ENCODE assay signal across 13 cellular contexts in genomic region chr19:38700350-38700932, GRCh38. TPM values are rescaled to one million over a fixed set of nuclear protein-coding genes. Genes with fewer than 3 reads are reported as not detected.
DNase-seq lines count a peak whose midpoint lies in the region; ATAC-seq and TF ChIP-seq lines count a peak whose summit lies in the region.
"Had no signal": no experiment of that assay in that cellular context is flagged by ENCODE, and none has a peak within 500 bp of the region (broad histone marks: within the 10 kb centered on the region; RNA-seq: fewer than 3 reads in every experiment).

No MANE protein-coding gene starts in this region.

- WGBS in transverse colon (ENCODE audit: low coverage in 1 of 2), 2 donors, result 86 to 92% methylated on average over 1 to 20 of the region's 22 CpGs

- H3K4me3 ChIP-seq in duodenal mucosa (ENCODE audit: low read depth in 1 of 2, low read length in 2 of 2), result no peak overlapping the region
- H3K4me3 ChIP-seq in transverse colon, result no peak overlapping the region

- peak overlapping the region; percentile 31 for H3K27ac Mint-ChIP-seq in activated CD4-positive, alpha-beta memory T cell treated with anti-CD3 and anti-CD28 coated beads, Interleukin-2, amount 10 ng/mL, durations not matched to agents 7 days and 5 days
- H3K27ac Mint-ChIP-seq in activated CD4-positive, alpha-beta memory T cell treated with anti-CD3 and anti-CD28 coated beads for 36 hours, result no peak overlapping the region
- H3K27ac Mint-ChIP-seq in nephron, result peak overlapping the region; percentile 51 to 56 (median 51)
- H3K27ac Mint-ChIP-seq: stimulated activated naive CD8-positive, alpha-beta T cell treated with anti-CD3 and anti-CD28 coated beads, Interleukin-15, Interleukin-2, amounts not matched to agents 100 ng/mL and 50 ng/mL, for 24 hours had no signal

- H3K27me3 ChIP-seq in duodenal mucosa (ENCODE audit: control insufficient read depth in 1 of 2, insufficient read depth in 2 of 2, low read length in 2 of 2) (no peaks in the 10 kb centered on the region), transverse colon (no peaks in the 10 kb centered on the region)
- H3K27me3 ChIP-seq: brain microvascular endothelial cell had no signal

- H3K9ac ChIP-seq in duodenal mucosa (ENCODE audit: low read depth in 1 of 2, low read length in 2 of 2), result peak overlapping the region; percentile 53 to 74

- in situ Hi-C loops in transverse colon (cut with MboI; ENCODE audit: low pct_ligation_motif_present in 1 of 4, low pct_unique_long_range_greater_than_20kb in 1 of 4, low sequenced_read_pairs in 3 of 4), result no loop called here

- TF ChIP-seq EP300 in transverse colon (IDR thresholded peaks at IDR 0.05; ENCODE audit: low read depth), result no peak

- no peak overlapping the region for H3K4me3 Mint-ChIP-seq in activated CD4-positive, alpha-beta memory T cell treated with anti-CD3 and anti-CD28 coated beads, Interleukin-2, amount 10 ng/mL, durations not matched to agents 7 days and 5 days
- no peak overlapping the region for H3K4me3 Mint-ChIP-seq in activated CD4-positive, alpha-beta memory T cell treated with anti-CD3 and anti-CD28 coated beads for 36 hours
- H3K4me3 Mint-ChIP-seq in nephron, result peak overlapping the region in 1 of 3 experiments; percentile 9
- H3K4me3 Mint-ChIP-seq: stimulated activated naive CD8-positive, alpha-beta T cell treated with anti-CD3 and anti-CD28 coated beads, Interleukin-15, Interleukin-2, amounts not matched to agents 100 ng/mL and 50 ng/mL, for 24 hours had no signal

- no peak for ATAC-seq in GM21786 (IDR thresholded peaks at IDR 0.05; ENCODE audit: unreplicated experiment)

- H3K36me3 ChIP-seq in duodenal mucosa (ENCODE audit: control insufficient read depth in 1 of 2, insufficient read depth in 2 of 2, low read length in 2 of 2), result peaks cover 43 to 62% of the 10 kb centered on the region in 2 donors
- peaks cover 0 to 21% (median 7%) of the 10 kb centered on the region in 4 donors for H3K36me3 ChIP-seq in transverse colon

- peak overlapping the region; percentile 85 for H3K27ac ChIP-seq in duodenal mucosa (ENCODE audit: low read depth, low read length)
- H3K27ac ChIP-seq in transverse colon, result peak overlapping the region; percentile 87 to 94 (median 92)
- H3K27ac ChIP-seq: brain microvascular endothelial cell had no signal

- H3K27me3 Mint-ChIP-seq in activated CD4-positive, alpha-beta memory T cell treated with anti-CD3 and anti-CD28 coated beads, Interleukin-2, amount 10 ng/mL, durations not matched to agents 7 days and 5 days, result no peaks in the 10 kb centered on the region
- H3K27me3 Mint-ChIP-seq in activated CD4-positive, alpha-beta memory T cell treated with anti-CD3 and anti-CD28 coated beads for 36 hours, result no peaks in the 10 kb centered on the region
- H3K27me3 Mint-ChIP-seq in nephron (ENCODE audit: low read depth), result peaks cover 4% of the 10 kb centered on the region
- H3K27me3 Mint-ChIP-seq: stimulated activated naive CD8-positive, alpha-beta T cell treated with anti-CD3 and anti-CD28 coated beads, Interleukin-15, Interleukin-2, amounts not matched to agents 100 ng/mL and 50 ng/mL, for 24 hours had no signal

- H3K4me1 Mint-ChIP-seq in activated CD4-positive, alpha-beta memory T cell treated with anti-CD3 and anti-CD28 coated beads, Interleukin-2, amount 10 ng/mL, durations not matched to agents 7 days and 5 days, result peaks cover 45% of the 10 kb centered on the region
- peaks cover 33% of the 10 kb centered on the region for H3K4me1 Mint-ChIP-seq in activated CD4-positive, alpha-beta memory T cell treated with anti-CD3 and anti-CD28 coated beads for 36 hours (ENCODE audit: low read depth)
- peaks cover 52% of the 10 kb centered on the region for H3K4me1 Mint-ChIP-seq in nephron

- POLR2A ChIA-PET in activated CD4-positive, alpha-beta memory T cell treated with anti-CD3 and anti-CD28 coated beads, Interleukin-2, amount 10 ng/mL, durations not matched to agents 7 days and 5 days (lab: Charles Lee), result interaction anchor here (0.9 kb wide), 1 partner anchor 18 kb away, joined by 3 read pairs; no protein-coding TSS in a partner anchor
- POLR2A ChIA-PET in activated CD4-positive, alpha-beta memory T cell treated with anti-CD3 and anti-CD28 coated beads for 36 hours (lab: Charles Lee), result no interaction called here

- TF ChIP-seq CTCF in nephron (IDR thresholded peaks at IDR 0.05; ENCODE audit: unreplicated experiment in 3 of 3), result no peak
- no peak for TF ChIP-seq CTCF in transverse colon (IDR thresholded peaks at IDR 0.05)

- no peak for DNase-seq in activated CD4-positive, alpha-beta memory T cell treated with anti-CD3 and anti-CD28 coated beads, Interleukin-2, amount 10 ng/mL, durations not matched to agents 7 days and 5 days
- no peak for DNase-seq in activated CD4-positive, alpha-beta memory T cell treated with anti-CD3 and anti-CD28 coated beads for 36 hours
- DNase-seq in transverse colon (no peak), NCI-H187 treated with DMSO at 0.1 percent for 48 hours (lab: John Stamatoyannopoulos, UW) (no peak), NCI-H526 treated with DMSO at 0.1 percent for 48 hours (lab: John Stamatoyannopoulos, UW) (no peak)
- DNase-seq: brain microvascular endothelial cell, MV-4-11, NCI-H446 treated with DMSO at 0.1 percent for 48 hours had no signal

- no peaks in the 10 kb centered on the region for H3K9me3 Mint-ChIP-seq in activated CD4-positive, alpha-beta memory T cell treated with anti-CD3 and anti-CD28 coated beads, Interleukin-2, amount 10 ng/mL, durations not matched to agents 7 days and 5 days
- no peaks in the 10 kb centered on the region for H3K9me3 Mint-ChIP-seq in activated CD4-positive, alpha-beta memory T cell treated with anti-CD3 and anti-CD28 coated beads for 36 hours
- no peaks in the 10 kb centered on the region for H3K9me3 Mint-ChIP-seq in nephron
- H3K9me3 Mint-ChIP-seq: stimulated activated naive CD8-positive, alpha-beta T cell treated with anti-CD3 and anti-CD28 coated beads, Interleukin-15, Interleukin-2, amounts not matched to agents 100 ng/mL and 50 ng/mL, for 24 hours had no signal

- CTCF ChIA-PET in activated CD4-positive, alpha-beta memory T cell treated with anti-CD3 and anti-CD28 coated beads, Interleukin-2, amount 10 ng/mL, durations not matched to agents 7 days and 5 days (lab: Charles Lee), result interaction anchor here (1.2 kb wide), 1 partner anchor 38 kb away, joined by 3 read pairs; no protein-coding TSS in a partner anchor
- CTCF ChIA-PET in activated CD4-positive, alpha-beta memory T cell treated with anti-CD3 and anti-CD28 coated beads for 36 hours (lab: Charles Lee), result interaction anchor here (0.6 kb wide), 1 partner anchor 131 kb away, joined by 3 read pairs; no protein-coding TSS in a partner anchor

- H3K4me1 ChIP-seq in duodenal mucosa (ENCODE audit: control insufficient read depth in 1 of 2, insufficient read depth in 2 of 2, low read length in 2 of 2) (peaks cover 72% of the 10 kb centered on the region in 2 donors), transverse colon (peaks cover 15 to 69% (median 61%) of the 10 kb centered on the region in 4 donors)

- no peak for TF ChIP-seq POLR2A in transverse colon (IDR thresholded peaks at IDR 0.05)

- H3K9me3 ChIP-seq in duodenal mucosa (ENCODE audit: control insufficient read depth in 1 of 2, low read length in 2 of 2), result no peaks in the 10 kb centered on the region
- H3K9me3 ChIP-seq in transverse colon, result no peaks in the 10 kb centered on the region

- intact Hi-C loops in activated CD4-positive, alpha-beta memory T cell treated with anti-CD3 and anti-CD28 coated beads for 36 hours (cut with micrococcal nuclease), result no loop called here
- intact Hi-C loops in transverse colon (cut with DNase I; ENCODE audit: low total_unique reads), result no loop called here

- peaks cover 66% of the 10 kb centered on the region for H3K36me3 Mint-ChIP-seq in activated CD4-positive, alpha-beta memory T cell treated with anti-CD3 and anti-CD28 coated beads, Interleukin-2, amount 10 ng/mL, durations not matched to agents 7 days and 5 days (ENCODE audit: low read depth)
- H3K36me3 Mint-ChIP-seq in activated CD4-positive, alpha-beta memory T cell treated with anti-CD3 and anti-CD28 coated beads for 36 hours, result peaks cover 5% of the 10 kb centered on the region
- peaks cover 32% of the 10 kb centered on the region for H3K36me3 Mint-ChIP-seq in nephron (ENCODE audit: low read depth)

RNA-seq across cellular contexts. Expression of gene CAPN12, which starts 43.8 kb away (rescaled TPM):
- total RNA-seq in activated CD4-positive, alpha-beta memory T cell treated with anti-CD3 and anti-CD28 coated beads, Interleukin-2, amount 10 ng/mL, durations not matched to agents 7 days and 5 days, result 10 to 100 TPM; 22.9 to 24.9 TPM
- total RNA-seq in activated CD4-positive, alpha-beta memory T cell treated with anti-CD3 and anti-CD28 coated beads for 36 hours, result 1 to 10 TPM; 7.1 to 9.0 TPM
- 10 to 100 TPM in 2 of 4 donors, 1 to 10 TPM in 1, not detected in 1; 2.6 to 44.8 (median 14.4) TPM for total RNA-seq in transverse colon
- total RNA-seq: H4 had no signal

RNA-seq across cellular contexts. Expression of gene ACTN4, which starts 53.0 kb away (rescaled TPM):
- 100 to 1,000 TPM; 532 to 534 TPM for total RNA-seq in activated CD4-positive, alpha-beta memory T cell treated with anti-CD3 and anti-CD28 coated beads, Interleukin-2, amount 10 ng/mL, durations not matched to agents 7 days and 5 days
- total RNA-seq in activated CD4-positive, alpha-beta memory T cell treated with anti-CD3 and anti-CD28 coated beads for 36 hours, result 100 to 1,000 TPM; 267 to 270 TPM
- 1,000 to 10,000 TPM in 1 of 4 donors, 100 to 1,000 TPM in 3; 458 to 1,080 (median 723) TPM for total RNA-seq in transverse colon
